In genomic region chr13:96817336-96817941, GRCh38 we compare ENCODE assay signal across 8 cellular contexts.
A peak's percentile ranks its signal among the peaks of the same experiment; 100 is the strongest.
DNase-seq lines count a peak whose midpoint lies in the region; ATAC-seq and TF ChIP-seq lines count a peak whose summit lies in the region.

No MANE protein-coding gene starts in this region.

- peaks cover 12% of the 10 kb centered on the region; the same call in 1 of the 2 replicates for H3K36me3 Mint-ChIP-seq in WTC11
- no peaks in the 10 kb centered on the region for H3K36me3 Mint-ChIP-seq in CD4-positive, alpha-beta memory T cell

- peak; percentile 28 for ATAC-seq in WTC11
- ATAC-seq in HG03432 (IDR thresholded peaks at IDR 0.05; ENCODE audit: unreplicated experiment): no peak

- no peak overlapping the region for H3K4me3 Mint-ChIP-seq in WTC11
- no peak overlapping the region for H3K4me3 Mint-ChIP-seq in CD4-positive, alpha-beta memory T cell

- CTCF ChIA-PET in AG04449 (lab: Yijun Ruan, JAX): interaction anchor here (0.9 to 3.1 kb wide), 10 partner anchors 10 to 798 kb away, joined by 3 to 23 read pairs (median 3); partner anchors contain the start of gene UGGT2
- CTCF ChIA-PET in WTC11 (lab: Charles Lee): interaction anchor here (0.5 to 2.7 kb wide), 25 partner anchors 11 to 981 kb away, joined by 3 to 17 read pairs (median 3); no protein-coding TSS in a partner anchor
- CTCF ChIA-PET in CD4-positive, alpha-beta memory T cell (lab: Charles Lee; ENCODE audit: partially characterized antibody): no interaction called here

- intact Hi-C loops in CD4-positive, alpha-beta memory T cell (cut with micrococcal nuclease): no loop called here

- no peak overlapping the region for H3K27ac Mint-ChIP-seq in WTC11
- H3K27ac Mint-ChIP-seq in CD4-positive, alpha-beta memory T cell: no peak overlapping the region

- H3K9me3 Mint-ChIP-seq in WTC11: peaks cover 17% of the 10 kb centered on the region
- H3K9me3 Mint-ChIP-seq in CD4-positive, alpha-beta memory T cell: peaks cover 0 to 5% (median 1%) of the 10 kb centered on the region in 8 donors

- H3K27me3 ChIP-seq in kidney epithelial cell (ENCODE audit: control insufficient read depth, insufficient read depth, low read length): no peaks in the 10 kb centered on the region
- no peaks in the 10 kb centered on the region for H3K27me3 ChIP-seq in CD4-positive, alpha-beta memory T cell (ENCODE audit: insufficient read depth, low read length)

- H3K36me3 ChIP-seq in kidney epithelial cell (ENCODE audit: control insufficient read depth, insufficient read depth, low read length): no peaks in the 10 kb centered on the region
- no peaks in the 10 kb centered on the region for H3K36me3 ChIP-seq in CD4-positive, alpha-beta memory T cell (ENCODE audit: insufficient read depth, low read length)

- peak; percentile 9 for TF ChIP-seq CTCF in AG04449 (IDR thresholded peaks at IDR 0.05; ENCODE audit: insufficient read depth, low read length, missing control alignments)
- TF ChIP-seq CTCF in HFF-Myc (IDR thresholded peaks at IDR 0.05; ENCODE audit: low read depth, low read length, missing control alignments): peak; percentile 17
- TF ChIP-seq CTCF in WTC11 (IDR thresholded peaks at IDR 0.05): peak; percentile 46; the same call in 1 of the 2 replicates
- peak; percentile 40 for TF ChIP-seq CTCF in kidney epithelial cell (IDR thresholded peaks at IDR 0.05; ENCODE audit: insufficient read depth, low read length, poor library complexity, severe bottlenecking)

- no peaks in the 10 kb centered on the region for H3K9me3 ChIP-seq in CD4-positive, alpha-beta memory T cell (ENCODE audit: control insufficient read depth in 1 of 2, low read length in 2 of 2)

- DNase-seq in AG04449 (ENCODE audit: low read depth, low spot score): no peak
- no peak for DNase-seq in HFF-Myc (ENCODE audit: extremely low read depth, low read depth)
- DNase-seq in WTC11 (ENCODE audit: low spot score): no peak
- DNase-seq in kidney epithelial cell (ENCODE audit: low read depth): peak; percentile 2
- DNase-seq in SHP77 treated with DMSO at 0.1 percent for 48 hours (lab: John Stamatoyannopoulos, UW): no peak
- no peak for DNase-seq in CD4-positive, alpha-beta memory T cell
- no peak for DNase-seq in activated CD4-positive, CD25-positive, alpha-beta regulatory T cell (lab: John Stamatoyannopoulos, UW)

- no peak overlapping the region for H3K27ac ChIP-seq in CD4-positive, alpha-beta memory T cell (ENCODE audit: low read depth, low read length)

- H3K4me3 ChIP-seq in AG04449 (ENCODE audit: low read depth, low read length) (no peak overlapping the region), HFF-Myc (replicated peaks; ENCODE audit: low read depth, low read length) (no peak overlapping the region), kidney epithelial cell (ENCODE audit: low read depth, low read length) (no peak overlapping the region)
- no peak overlapping the region for H3K4me3 ChIP-seq in CD4-positive, alpha-beta memory T cell (ENCODE audit: low read length in 2 of 2)

- POLR2A ChIA-PET in AG04449 (lab: Yijun Ruan, JAX) (no interaction called here), WTC11 (lab: Charles Lee) (no interaction called here)
- POLR2A ChIA-PET in CD4-positive, alpha-beta memory T cell (lab: Charles Lee; ENCODE audit: partially characterized antibody): no interaction called here

- H3K4me1 Mint-ChIP-seq in WTC11: peaks cover 28% of the 10 kb centered on the region
- H3K4me1 Mint-ChIP-seq in CD4-positive, alpha-beta memory T cell: peaks cover 0 to 1% (median 0%) of the 10 kb centered on the region in 4 donors

- no peaks in the 10 kb centered on the region for H3K4me1 ChIP-seq in CD4-positive, alpha-beta memory T cell (ENCODE audit: insufficient read depth, low read length)

- peaks cover 6% of the 10 kb centered on the region for H3K27me3 Mint-ChIP-seq in WTC11 (ENCODE audit: low read depth)
- H3K27me3 Mint-ChIP-seq in CD4-positive, alpha-beta memory T cell: no peaks in the 10 kb centered on the region

TF ChIP-seq in WTC11, 78 proteins besides CTCF, POLR2A, EP300 and RAD21:
- no peak for TF ChIP-seq TEAD4 (CRISPR knock-in tag; IDR thresholded peaks at IDR 0.05)
- no peak for TF ChIP-seq CBFB (CRISPR knock-in tag; IDR thresholded peaks at IDR 0.05; ENCODE audit: low read depth)
- no peak for TF ChIP-seq ZNF232 (CRISPR knock-in tag; IDR thresholded peaks at IDR 0.05)
- TF ChIP-seq GABPB1 (CRISPR knock-in tag; IDR thresholded peaks at IDR 0.05): no peak
- TF ChIP-seq ZNF423 (CRISPR knock-in tag; IDR thresholded peaks at IDR 0.05): no peak
- TF ChIP-seq ZSCAN18 (CRISPR knock-in tag; IDR thresholded peaks at IDR 0.05): no peak
- TF ChIP-seq TP53 (CRISPR knock-in tag; IDR thresholded peaks at IDR 0.05): no peak
- no peak for TF ChIP-seq PRDM15 (CRISPR knock-in tag; IDR thresholded peaks at IDR 0.05)
- no peak for TF ChIP-seq ZBTB21 (CRISPR knock-in tag; IDR thresholded peaks at IDR 0.05; ENCODE audit: borderline replicate concordance)
- TF ChIP-seq PRRX2 (CRISPR knock-in tag; IDR thresholded peaks at IDR 0.05): no peak
- no peak for TF ChIP-seq ZNF219 (CRISPR knock-in tag; IDR thresholded peaks at IDR 0.05; ENCODE audit: borderline replicate concordance)
- no peak for TF ChIP-seq GRHL2 (CRISPR knock-in tag; IDR thresholded peaks at IDR 0.05; ENCODE audit: insufficient replicate concordance, severe bottlenecking)
- TF ChIP-seq FOXK1 (CRISPR knock-in tag; IDR thresholded peaks at IDR 0.05): no peak
- TF ChIP-seq ZNF416 (CRISPR knock-in tag; IDR thresholded peaks at IDR 0.05): no peak
- no peak for TF ChIP-seq RELA (CRISPR knock-in tag; IDR thresholded peaks at IDR 0.05; ENCODE audit: borderline replicate concordance)
- TF ChIP-seq ETV6 (CRISPR knock-in tag; IDR thresholded peaks at IDR 0.05): no peak
- TF ChIP-seq ZNF263 (CRISPR knock-in tag; IDR thresholded peaks at IDR 0.05; ENCODE audit: low read depth): no peak
